ENCODE assay signal across 8 cellular contexts in the genomic region with DNA sequence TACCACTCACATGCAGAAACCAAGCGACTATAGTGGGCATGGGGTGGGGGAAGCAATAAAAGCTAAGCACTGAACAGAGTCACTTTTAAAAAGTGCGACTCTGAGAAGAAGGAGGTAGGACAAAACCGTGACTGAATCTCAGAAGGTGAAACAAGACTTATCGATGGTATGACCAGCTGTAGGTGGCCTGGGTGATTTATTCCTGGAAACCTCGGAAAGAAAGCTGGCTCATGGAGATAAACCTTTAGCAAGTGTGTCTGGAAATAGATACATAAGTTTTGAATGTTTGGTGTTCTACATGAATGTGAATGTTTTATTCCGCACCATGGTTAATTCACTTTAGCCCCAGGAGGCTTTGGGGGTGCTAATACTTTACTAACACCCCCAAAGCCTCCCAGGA. TPM values are rescaled to one million over a fixed set of nuclear protein-coding genes. Genes with fewer than 3 reads are reported as not detected.
"Had no signal": no experiment of that assay in that cellular context is flagged by ENCODE, and none has a peak within 500 bp of the region (broad histone marks: within the 10 kb centered on the region; RNA-seq: fewer than 3 reads in every experiment).

No MANE protein-coding gene starts in this region.

- ATAC-seq: GM12878 had no signal

- FAIRE-seq: G401.6, GM12878, GM12891, GM18507, GM19239 had no signal

- DNase-seq: GDM1, GF-D8 had no signal

- H3K4me3 ChIP-seq: GM12878 had no signal

RNA-seq across cellular contexts. Expression of gene BANF2, which starts 43.9 kb away (rescaled TPM):
- total RNA-seq: G401, GM12878 had no signal
- polyA plus RNA-seq: GM12878 had no signal
